In genomic region chr17:48566717-48567116, GRCh38 we compare ENCODE assay signal across 15 cellular contexts. TPM values are rescaled to one million over a fixed set of nuclear protein-coding genes. Genes with fewer than 3 reads are reported as not detected.
A peak's percentile ranks its signal among the peaks of the same experiment; 100 is the strongest.
DNase-seq lines count a peak whose midpoint lies in the region; ATAC-seq and TF ChIP-seq lines count a peak whose summit lies in the region.
"Had no signal": no experiment of that assay in that cellular context is flagged by ENCODE, and none has a peak within 500 bp of the region (broad histone marks: within the 10 kb centered on the region; RNA-seq: fewer than 3 reads in every experiment).

No MANE protein-coding gene starts in this region.

- DNase-seq in left ventricle myocardium inferior (no peak), right atrium auricular region (ENCODE audit: low spot score) (no peak), fibroblast of lung (ENCODE audit: low read depth in 2 of 2) (no peak), iPS-NIHi7 (ENCODE audit: extremely low spot score) (no peak), G401 (ENCODE audit: low spot score) (no peak), NOMO-1 treated with DMSO at 0.1 percent for 48 hours (lab: John Stamatoyannopoulos, UW; ENCODE audit: unreplicated experiment) (no peak)
- DNase-seq: 8988T, Kasumi-1, NCI-H187 treated with DMSO at 0.1 percent for 48 hours, NCI-H446 treated with DMSO at 0.1 percent for 48 hours, NCI-H774, Right ventricle myocardium superior had no signal

- intact Hi-C loops in left ventricle myocardium inferior (cut with micrococcal nuclease): no loop called here

- no peak overlapping the region for H2AFZ ChIP-seq in fibroblast of lung (ENCODE audit: low read length)

- peak overlapping the region; percentile 68 for H3K27ac ChIP-seq in left ventricle myocardium inferior (replicated peaks)
- no peak overlapping the region for H3K27ac ChIP-seq in right atrium auricular region
- H3K27ac ChIP-seq in fibroblast of lung (ENCODE audit: insufficient read depth, low read length): peak overlapping the region; percentile 86
- peak overlapping the region; percentile 70 for H3K27ac ChIP-seq in rectal smooth muscle tissue (ENCODE audit: low read depth, low read length)
- H3K27ac ChIP-seq: BLaER1 treated with 17β-estradiol and CSF1 and Interleukin-3, amounts not matched to agents 10 nM and 100 nM had no signal

- peak overlapping the region; percentile 90 for H3K4me2 ChIP-seq in fibroblast of lung (ENCODE audit: extremely low read depth, insufficient read depth, low read length)
- H3K4me2 ChIP-seq: BLaER1 treated with 17β-estradiol and CSF1 and Interleukin-3, amounts not matched to agents 10 nM and 100 nM had no signal

- H3K27me3 ChIP-seq in left ventricle myocardium inferior (ENCODE audit: low read depth): peaks cover 100% of the 10 kb centered on the region
- H3K27me3 ChIP-seq in right atrium auricular region: peaks cover 0 to 18% of the 10 kb centered on the region in 2 donors
- H3K27me3 ChIP-seq in fibroblast of lung (ENCODE audit: control insufficient read depth, insufficient read depth, low read length): no peaks in the 10 kb centered on the region
- no peaks in the 10 kb centered on the region for H3K27me3 ChIP-seq in rectal smooth muscle tissue (ENCODE audit: control insufficient read depth, insufficient read depth, low read length)

- H3K4me3 ChIP-seq in left ventricle myocardium inferior (no peak overlapping the region), right atrium auricular region (no peak overlapping the region), fibroblast of lung (replicated peaks in 1 of 4; ENCODE audit: control extremely low read depth in 1 of 4, insufficient read depth in 1 of 4, low read depth in 3 of 4, low read length in 4 of 4) (peak overlapping the region in 2 of 4 experiments; percentile 7 to 98), rectal smooth muscle tissue (ENCODE audit: low read length) (no peak overlapping the region)
- H3K4me3 ChIP-seq: BLaER1 treated with 17β-estradiol and CSF1 and Interleukin-3, amounts not matched to agents 10 nM and 100 nM had no signal

- H3K9ac ChIP-seq in fibroblast of lung (ENCODE audit: insufficient read depth, low read length): no peak overlapping the region
- H3K9ac ChIP-seq in rectal smooth muscle tissue (ENCODE audit: low read length): no peak overlapping the region
- H3K9ac ChIP-seq: BLaER1 treated with 17β-estradiol and CSF1 and Interleukin-3, amounts not matched to agents 10 nM and 100 nM had no signal

- H3K9me3 ChIP-seq in left ventricle myocardium inferior (replicated peaks) (no peaks in the 10 kb centered on the region), right atrium auricular region (no peaks in the 10 kb centered on the region), fibroblast of lung (ENCODE audit: control insufficient read depth, insufficient read depth, low read depth, low read length) (no peaks in the 10 kb centered on the region)
- H3K9me3 ChIP-seq: BLaER1 treated with 17β-estradiol and CSF1 and Interleukin-3, amounts not matched to agents 10 nM and 100 nM had no signal

- H3K4me1 ChIP-seq in left ventricle myocardium inferior (peaks cover 27% of the 10 kb centered on the region), right atrium auricular region (peaks cover 0 to 8% of the 10 kb centered on the region in 2 donors), fibroblast of lung (ENCODE audit: control insufficient read depth, extremely low read depth, insufficient read depth, low read length) (peaks cover 40% of the 10 kb centered on the region), rectal smooth muscle tissue (ENCODE audit: control insufficient read depth, insufficient read depth, low read length) (peaks cover 71% of the 10 kb centered on the region)
- H3K4me1 ChIP-seq: BLaER1 treated with 17β-estradiol and CSF1 and Interleukin-3, amounts not matched to agents 10 nM and 100 nM had no signal

- H3K36me3 ChIP-seq in left ventricle myocardium inferior: no peaks in the 10 kb centered on the region
- no peaks in the 10 kb centered on the region for H3K36me3 ChIP-seq in right atrium auricular region
- H3K36me3 ChIP-seq in fibroblast of lung (ENCODE audit: control insufficient read depth, insufficient read depth, low read length): peaks cover 12% of the 10 kb centered on the region
- no peaks in the 10 kb centered on the region for H3K36me3 ChIP-seq in rectal smooth muscle tissue (ENCODE audit: control insufficient read depth, insufficient read depth, low read length)
- H3K36me3 ChIP-seq: BLaER1 treated with 17β-estradiol and CSF1 and Interleukin-3, amounts not matched to agents 10 nM and 100 nM had no signal

- in situ Hi-C loops in G401 (cut with HindIII; ENCODE audit: low sequenced_read_pairs): no loop called here

- ATAC-seq in HG03521 (IDR thresholded peaks at IDR 0.05; ENCODE audit: unreplicated experiment): no peak

- no peak for TF ChIP-seq CTCF in left ventricle myocardium inferior (IDR thresholded peaks at IDR 0.05; ENCODE audit: borderline replicate concordance)
- no peak for TF ChIP-seq CTCF in right atrium auricular region (IDR thresholded peaks at IDR 0.05)
- TF ChIP-seq CTCF in fibroblast of lung (conservative IDR thresholded peaks at IDR 0.05 in 1 of 2, IDR thresholded peaks at IDR 0.05 in 1 of 2; ENCODE audit: low read depth in 1 of 2, low read length in 2 of 2): no peak

- H4K20me1 ChIP-seq in fibroblast of lung (ENCODE audit: control insufficient read depth, extremely low read depth, insufficient read depth, low read length): no peaks in the 10 kb centered on the region

- peaks cover 99% of the 10 kb centered on the region for H3K79me2 ChIP-seq in fibroblast of lung (ENCODE audit: control insufficient read depth, insufficient read depth, low read length)

RNA-seq across cellular contexts. Expression of gene HOXB4, which starts 11.4 kb away (rescaled TPM):
- total RNA-seq in left ventricle myocardium inferior (0.25 TPM), right atrium auricular region (1 to 10 TPM in 1 of 2 donors, under 1 TPM in 1; 0.52 to 1.0 TPM), fibroblast of lung (6.2 and 8.9 TPM in 2 replicates)
- polyA plus RNA-seq in fibroblast of lung: 3.4 and 3.8 TPM in 2 replicates
- 4.5 and 5.6 TPM in 2 replicates for polyA plus RNA-seq in fibroblast of lung (2012)
- 3.8 and 5.0 TPM in 2 replicates for polyA minus RNA-seq in fibroblast of lung (ENCODE audit: low replicate concordance)
- total RNA-seq in G401 (2014; rRNA removed; shearing (Covaris generic)): 0.78 and 2.2 TPM in 2 replicates

RNA-seq across cellular contexts. Expression of gene HOXB2, which starts 21.8 kb away (rescaled TPM):
- 1.9 TPM for total RNA-seq in left ventricle myocardium inferior
- 1 to 10 TPM; 4.8 to 5.5 TPM for total RNA-seq in right atrium auricular region
- 9.2 and 12.2 TPM in 2 replicates for total RNA-seq in fibroblast of lung
- polyA plus RNA-seq in fibroblast of lung: 12.3 and 15.9 TPM in 2 replicates
- 18.2 and 25.8 TPM in 2 replicates for polyA plus RNA-seq in fibroblast of lung (2012)
- 10.2 and 12.9 TPM in 2 replicates for polyA minus RNA-seq in fibroblast of lung (ENCODE audit: low replicate concordance)
- 8.9 and 19.7 TPM in 2 replicates for total RNA-seq in G401 (2014; rRNA removed; shearing (Covaris generic))

RNA-seq across cellular contexts. Expression of gene HOXB3, which starts 23.3 kb away (rescaled TPM):
- total RNA-seq in left ventricle myocardium inferior (0.91 TPM), right atrium auricular region (1 to 10 TPM in 1 of 2 donors, under 1 TPM in 1; 0.82 to 1.2 TPM), fibroblast of lung (15.7 and 28.6 TPM in 2 replicates)
- 15.7 and 19.5 TPM in 2 replicates for polyA plus RNA-seq in fibroblast of lung
- 20.9 and 25.3 TPM in 2 replicates for polyA plus RNA-seq in fibroblast of lung (2012)
- polyA minus RNA-seq in fibroblast of lung (ENCODE audit: low replicate concordance): 3.5 and 4.9 TPM in 2 replicates
- 0.74 and 12.0 TPM in 2 replicates for total RNA-seq in G401 (2014; rRNA removed; shearing (Covaris generic))

RNA-seq across cellular contexts. Expression of gene HOXB5, which starts 26.9 kb away (rescaled TPM):
- total RNA-seq in left ventricle myocardium inferior: not detected
- not detected for total RNA-seq in right atrium auricular region
- 1.0 and 2.1 TPM in 2 replicates for total RNA-seq in fibroblast of lung
- 9.4 and 17.2 TPM in 2 replicates for polyA plus RNA-seq in fibroblast of lung
- 24.6 and 41.8 TPM in 2 replicates for polyA plus RNA-seq in fibroblast of lung (2012)
- polyA minus RNA-seq in fibroblast of lung (ENCODE audit: low replicate concordance): 3.8 and 5.5 TPM in 2 replicates
- 1.7 TPM in 1 of 2 replicates, not detected in the other for total RNA-seq in G401 (2014; rRNA removed; shearing (Covaris generic))

RNA-seq across cellular contexts. Expression of gene HOXB1, which starts 35.9 kb away (rescaled TPM):
- total RNA-seq in left ventricle myocardium inferior: not detected
- total RNA-seq in right atrium auricular region: not detected
- not detected in 2 replicates for total RNA-seq in fibroblast of lung
- polyA plus RNA-seq in fibroblast of lung: not detected in 2 replicates
- not detected in 2 replicates for polyA plus RNA-seq in fibroblast of lung (2012)
- not detected in 2 replicates for polyA minus RNA-seq in fibroblast of lung (ENCODE audit: low replicate concordance)
- total RNA-seq in G401 (2014; rRNA removed; shearing (Covaris generic)): not detected in 2 replicates
- total RNA-seq: Right ventricle myocardium superior had no signal

Comparison
In these comparisons a context has a peak if more than half of its experiments do, and no peak if none do; other contexts are left out.
1. H3K27ac ChIP-seq: peak in left ventricle myocardium inferior (single experiment), fibroblast of lung (single experiment) and rectal smooth muscle tissue (single experiment); none in right atrium auricular region (0 of 2).